ENCODE assay signal across 8 cellular contexts in genomic region chr4:87839309-87839946, GRCh38. TPM values are rescaled to one million over a fixed set of nuclear protein-coding genes. Genes with fewer than 3 reads are reported as not detected.
A peak's percentile ranks its signal among the peaks of the same experiment; 100 is the strongest.
DNase-seq lines count a peak whose midpoint lies in the region; ATAC-seq, FAIRE-seq and TF ChIP-seq lines count a peak whose summit lies in the region.

No MANE protein-coding gene starts in this region.

- DNase-seq in A549 (ENCODE audit: low read depth in 1 of 2, low spot score in 1 of 2) (peak in 1 of 2 experiments; percentile 34), GM10248 (ENCODE audit: extremely low spot score) (peak; percentile 31), SKM-1 treated with dmso at 0.1 percent for 144 hours (lab: John Stamatoyannopoulos, UW; ENCODE audit: unreplicated experiment) (peak; percentile 47), foreskin fibroblast (peak; percentile 20 to 69), posterior cingulate gyrus (peak in 7 of 10 donors; percentile 25 to 92 (median 46))

- peak; percentile 67 to 71 for TF ChIP-seq RAD21 in A549 (conservative IDR thresholded peaks at IDR 0.05 in 1 of 2, IDR thresholded peaks at IDR 0.05 in 1 of 2)

- CTCF ChIA-PET in A549 (lab: Yijun Ruan, JAX): interaction anchor here (0.6 to 4.4 kb wide), 24 partner anchors 9 to 299 kb away, joined by 3 to 47 read pairs (median 4); no protein-coding TSS in a partner anchor
- CTCF ChIA-PET in GM10248 (lab: Yijun Ruan, JAX): interaction anchor here (0.6 to 3.1 kb wide), 13 partner anchors 9 to 482 kb away, joined by 3 to 19 read pairs (median 3); no protein-coding TSS in a partner anchor

- TF ChIP-seq CTCF in A549 (IDR thresholded peaks at IDR 0.05): peak; percentile 61
- TF ChIP-seq CTCF in GM10248 (IDR thresholded peaks at IDR 0.05; ENCODE audit: control extremely low read depth, extremely low read depth, low read depth, missing control alignments): peak; percentile 50
- peak; percentile 74 for TF ChIP-seq CTCF in foreskin fibroblast (IDR thresholded peaks at IDR 0.05; ENCODE audit: low read depth, low read length)

- no peak overlapping the region for H3K4me2 ChIP-seq in A549

- no peak for TF ChIP-seq EP300 in A549 (IDR thresholded peaks at IDR 0.05)

- H3K4me3 ChIP-seq in A549 (no peak overlapping the region), foreskin fibroblast (ENCODE audit: low read depth in 1 of 2, low read length in 2 of 2) (no peak overlapping the region)

- POLR2A ChIA-PET in A549 (lab: Yijun Ruan, JAX) (no interaction called here), GM10248 (lab: Yijun Ruan, JAX) (no interaction called here)

- no peaks in the 10 kb centered on the region for H3K9me3 ChIP-seq in A549

- ATAC-seq in A549 (peak in 1 of 2 experiments; percentile 73; a peak in 4 of 6 replicates), HG03280 (IDR thresholded peaks at IDR 0.05; ENCODE audit: unreplicated experiment) (peak; percentile 68), GM19397 (IDR thresholded peaks at IDR 0.05; ENCODE audit: unreplicated experiment) (no peak), GM21528 (IDR thresholded peaks at IDR 0.05; ENCODE audit: low FRiP score, unreplicated experiment) (no peak)

- peaks cover 4% of the 10 kb centered on the region; the same call in 1 of the 3 replicates for H3K4me1 ChIP-seq in A549

- intact Hi-C loops in posterior cingulate gyrus (cut with DNase I): loop anchor here (2.0 kb wide), 1 partner anchor 161 kb away; no protein-coding TSS in a partner anchor

- no peak overlapping the region for H3K27ac ChIP-seq in A549

- TF ChIP-seq POLR2A in A549 (IDR thresholded peaks at IDR 0.05; ENCODE audit: low read length): no peak

- FAIRE-seq in A549 (lab: Jason Lieb, UNC): no peak

- WGBS in A549 (ENCODE audit: missing lambda C conversion rate): 1% methylated on average over 5 of the region's 5 CpGs

TF ChIP-seq in A549, 52 proteins besides CTCF, POLR2A, EP300 and RAD21:
- peak; percentile 70 for TF ChIP-seq SMC3 (IDR thresholded peaks at IDR 0.05)
- no peak for TF ChIP-seq CBX8 (IDR thresholded peaks at IDR 0.05)

RNA-seq across cellular contexts. Expression of gene MEPE, which starts 6.7 kb away (rescaled TPM):
- polyA plus RNA-seq in A549 (2011; rRNA removed) (not detected in 2 replicates), A549 (2017; fragmentation: RNase III; extraction: RNeasy Plus Mini Kit Qiagen cat#74134 plus additional on column Dnase treatment) (not detected in 3 replicates)
- not detected in 2 replicates for polyA plus RNA-seq in A549 (2012; cell fraction: cytosol; rRNA removed)
- not detected in 2 replicates for polyA plus RNA-seq in A549 (2012; cell fraction: nucleus; rRNA removed)
- not detected in 2 replicates for polyA minus RNA-seq in A549 (2011; rRNA and poly(A)+ RNA removed)

RNA-seq across cellular contexts. Expression of gene IBSP, which starts 40.1 kb away (rescaled TPM):
- polyA plus RNA-seq in A549 (2011; rRNA removed) (not detected in 2 replicates), A549 (2017; fragmentation: RNase III; extraction: RNeasy Plus Mini Kit Qiagen cat#74134 plus additional on column Dnase treatment) (not detected in 3 replicates)
- polyA plus RNA-seq in A549 (2012; cell fraction: cytosol; rRNA removed): not detected in 2 replicates
- not detected in 2 replicates for polyA plus RNA-seq in A549 (2012; cell fraction: nucleus; rRNA removed)
- polyA minus RNA-seq in A549 (2011; rRNA and poly(A)+ RNA removed): not detected in 2 replicates
